In genomic region chr14:69768873-69769272, GRCh38 we compare ENCODE assay signal across 8 cellular contexts. TPM values are rescaled to one million over a fixed set of nuclear protein-coding genes. Genes with fewer than 3 reads are reported as not detected.
DNase-seq lines count a peak whose midpoint lies in the region; ATAC-seq and TF ChIP-seq lines count a peak whose summit lies in the region.

No MANE protein-coding gene starts in this region.

- H3K27ac ChIP-seq in IMR-90 (ENCODE audit: insufficient read depth, low read length) (no peak overlapping the region), mucosa of rectum (ENCODE audit: low read depth in 2 of 2, low read length in 2 of 2) (no peak overlapping the region)

- H3K9me1 ChIP-seq in IMR-90 (ENCODE audit: insufficient read depth, low read length) = peaks cover 13% of the 10 kb centered on the region

- TF ChIP-seq CTCF in AG04449 (IDR thresholded peaks at IDR 0.05; ENCODE audit: insufficient read depth, low read length, missing control alignments) = no peak
- no peak for TF ChIP-seq CTCF in IMR-90 (conservative IDR thresholded peaks at IDR 0.05; ENCODE audit: low read depth, low read length)
- TF ChIP-seq CTCF in chondrocyte (IDR thresholded peaks at IDR 0.05) = no peak

- no peak overlapping the region for H4K8ac ChIP-seq in IMR-90 (ENCODE audit: low read depth in 2 of 2, low read length in 2 of 2)

- H3K36me3 Mint-ChIP-seq in chondrocyte (ENCODE audit: low read depth) = peaks cover 51% of the 10 kb centered on the region

- TSS peak; percentile 33 for BruUV-seq in IMR-90 (replicated peaks; lab: Mats Ljungman, UMichigan)

- H4K91ac ChIP-seq in IMR-90 (ENCODE audit: insufficient read depth, low read depth, low read length) = no peak overlapping the region

- no peak overlapping the region for H4K5ac ChIP-seq in IMR-90 (ENCODE audit: low read depth, low read length)

- no peak overlapping the region for H2AK5ac ChIP-seq in IMR-90 (ENCODE audit: low read depth, low read length)

- TF ChIP-seq POLR2A in IMR-90 (IDR thresholded peaks at IDR 0.05; ENCODE audit: low read depth, low read length) = no peak; the same call in 1 of the 2 replicates

- DNase-seq in AG04449 (ENCODE audit: low read depth, low spot score) = no peak
- DNase-seq in IMR-90 = no peak
- DNase-seq in chondrocyte (ENCODE audit: low spot score) = no peak
- no peak for DNase-seq in DMS 273 (lab: John Stamatoyannopoulos, UW; ENCODE audit: unreplicated experiment)
- no peak for DNase-seq in GF-D8 (lab: John Stamatoyannopoulos, UW)

- peak overlapping the region; percentile 94; the same call in 1 of the 2 replicates for H3K4me2 ChIP-seq in IMR-90 (ENCODE audit: low read depth, low read length)

- H2AFZ ChIP-seq in IMR-90 (replicated peaks; ENCODE audit: low read length, poor library complexity) = no peak overlapping the region

- H3K9me3 Mint-ChIP-seq in chondrocyte (ENCODE audit: low read depth) = no peaks in the 10 kb centered on the region

- peaks cover 38 to 63% of the 10 kb centered on the region in 2 experiments for H3K79me1 ChIP-seq in IMR-90 (ENCODE audit: low read depth in 1 of 2, low read length in 2 of 2)

- H3K9me3 ChIP-seq in IMR-90 (ENCODE audit: control insufficient read depth, insufficient read depth, low read length) = no peaks in the 10 kb centered on the region
- H3K9me3 ChIP-seq in mucosa of rectum (ENCODE audit: control insufficient read depth in 2 of 2, low read length in 2 of 2) = no peaks in the 10 kb centered on the region

- dilution Hi-C loops in IMR-90 (cut with HindIII; ENCODE audit: low sequenced_read_pairs, unreplicated experiment) = no loop called here

- no peak for ATAC-seq in IMR-90 (ENCODE audit: low read depth)
- ATAC-seq in GM18511 (IDR thresholded peaks at IDR 0.05; ENCODE audit: unreplicated experiment) = no peak
- ATAC-seq in GM19463 (IDR thresholded peaks at IDR 0.05; ENCODE audit: unreplicated experiment) = no peak

- H3K4me1 ChIP-seq in IMR-90 (ENCODE audit: control insufficient read depth, insufficient read depth, low read length) = peaks cover 4% of the 10 kb centered on the region
- peaks cover 13 to 18% of the 10 kb centered on the region in 2 donors for H3K4me1 ChIP-seq in mucosa of rectum (ENCODE audit: control insufficient read depth in 2 of 2, insufficient read depth in 2 of 2, low read length in 2 of 2)

- H2AK9ac ChIP-seq in IMR-90 (replicated peaks; ENCODE audit: low read depth, low read length, poor library complexity) = no peak overlapping the region

- H3K4ac ChIP-seq in IMR-90 (ENCODE audit: low read depth, low read length) = no peak overlapping the region

- no peak overlapping the region for H3K56ac ChIP-seq in IMR-90 (ENCODE audit: extremely low read depth, insufficient read depth, low read length)

- H3K36me3 ChIP-seq in IMR-90 (ENCODE audit: control insufficient read depth, insufficient read depth, low read length) (peaks cover 44% of the 10 kb centered on the region), mucosa of rectum (ENCODE audit: control insufficient read depth in 2 of 2, insufficient read depth in 2 of 2, low read length in 2 of 2) (peaks cover 55 to 58% of the 10 kb centered on the region in 2 donors)

- WGBS in IMR-90 (ENCODE audit: extremely low coverage in 2 of 2, insufficient read length in 1 of 2), 2 experiments = 93% methylated on average over 3 of the region's 8 CpGs; no CpG with 5 or more reads in 1 of the 2 experiments

- no peak for TF ChIP-seq RAD21 in IMR-90 (IDR thresholded peaks at IDR 0.05; ENCODE audit: low read length)

- H3K4me3 ChIP-seq in AG04449 (ENCODE audit: low read depth, low read length) (peak overlapping the region; percentile 99), IMR-90 (ENCODE audit: insufficient read depth, low read depth, low read length) (no peak overlapping the region), mucosa of rectum (ENCODE audit: low read length in 2 of 2) (peak overlapping the region; percentile 93 to 99)

- peaks cover 46% of the 10 kb centered on the region for H3K4me1 Mint-ChIP-seq in chondrocyte (ENCODE audit: low read depth)

- H3K23ac ChIP-seq in IMR-90 (ENCODE audit: low read depth, low read length) = no peak overlapping the region

- in situ Hi-C loops in IMR-90 (cut with MboI; ENCODE audit: low sequenced_read_pairs) = no loop called here

- no peaks in the 10 kb centered on the region for H3K27me3 ChIP-seq in IMR-90 (ENCODE audit: control insufficient read depth, insufficient read depth, low read length)
- H3K27me3 ChIP-seq in mucosa of rectum (ENCODE audit: control insufficient read depth in 2 of 2, insufficient read depth in 2 of 2, low read length in 2 of 2) = no peaks in the 10 kb centered on the region

- no peak overlapping the region for H3K18ac ChIP-seq in IMR-90 (ENCODE audit: low read depth, low read length)

- H3K4me3 Mint-ChIP-seq in chondrocyte (ENCODE audit: unreplicated experiment) = peak overlapping the region; percentile 97

- no peak overlapping the region for H2BK15ac ChIP-seq in IMR-90 (ENCODE audit: low read depth, low read length)

- CTCF ChIA-PET in AG04449 (lab: Yijun Ruan, JAX) = interaction anchor here (1.8 kb wide), 1 partner anchor 184 kb away, joined by 4 read pairs; no protein-coding TSS in a partner anchor
- CTCF ChIA-PET in IMR-90 (lab: Yijun Ruan, JAX) = no interaction called here

- H2BK5ac ChIP-seq in IMR-90 (ENCODE audit: low read depth, low read length, poor library complexity, severe bottlenecking) = no peak overlapping the region

- H2BK20ac ChIP-seq in IMR-90 (ENCODE audit: low read depth, low read length) = no peak overlapping the region

- H3K27me3 Mint-ChIP-seq in chondrocyte (ENCODE audit: low read depth) = no peaks in the 10 kb centered on the region

- H3K9ac ChIP-seq in IMR-90 (ENCODE audit: low read depth, low read length) = no peak overlapping the region
- H3K9ac ChIP-seq in mucosa of rectum (ENCODE audit: low read depth in 1 of 2, low read length in 2 of 2) = no peak overlapping the region

- POLR2A ChIA-PET in AG04449 (lab: Yijun Ruan, JAX) = no interaction called here
- POLR2A ChIA-PET in IMR-90 (lab: Charles Lee; ENCODE audit: unreplicated experiment) = no interaction called here

- intact Hi-C loops in IMR-90 (cut with micrococcal nuclease) = no loop called here

- H2BK120ac ChIP-seq in IMR-90 (ENCODE audit: low read depth, low read length) = no peak overlapping the region

- H3K14ac ChIP-seq in IMR-90 (replicated peaks; ENCODE audit: low read depth, low read length) = no peak overlapping the region

- peaks cover 53% of the 10 kb centered on the region for H4K20me1 ChIP-seq in IMR-90 (ENCODE audit: insufficient read depth, low read length)

- peak overlapping the region; percentile 100 for H3K27ac Mint-ChIP-seq in chondrocyte (ENCODE audit: unreplicated experiment)

TF ChIP-seq in IMR-90, 13 proteins besides CTCF, POLR2A, EP300 and RAD21:
- TF ChIP-seq BHLHE40 (IDR thresholded peaks at IDR 0.05; ENCODE audit: low read depth, low read length) (no peak), NFE2L2 (IDR thresholded peaks at IDR 0.05; ENCODE audit: low read depth, low read length) (no peak)

RNA-seq across cellular contexts. Expression of gene SRSF5, which starts 1.9 kb away (rescaled TPM):
- total RNA-seq in IMR-90 (2012; rRNA removed) (29.4 and 96.9 TPM in 2 replicates), chondrocyte (147 to 193 TPM (median 163 TPM) in 3 replicates)
- 219 and 229 TPM in 2 replicates for polyA plus RNA-seq in IMR-90 (2012; rRNA removed)
- polyA plus RNA-seq in IMR-90 (2012; cell fraction: cytosol; rRNA removed) = 81.4 and 102 TPM in 2 replicates
- 215 and 1,047 TPM in 2 replicates for polyA plus RNA-seq in IMR-90 (2012; cell fraction: nucleus; rRNA removed; ENCODE audit: low replicate concordance)

RNA-seq across cellular contexts. Expression of gene SLC10A1, which starts 28.2 kb away (rescaled TPM):
- not detected in 2 replicates for total RNA-seq in IMR-90 (2012; rRNA removed)
- polyA plus RNA-seq in IMR-90 (2012; rRNA removed) = 0.03 TPM in 1 of 2 replicates, not detected in the other
- not detected in 2 replicates for polyA plus RNA-seq in IMR-90 (2012; cell fraction: cytosol; rRNA removed)
- not detected in 2 replicates for polyA plus RNA-seq in IMR-90 (2012; cell fraction: nucleus; rRNA removed; ENCODE audit: low replicate concordance)
- total RNA-seq in chondrocyte = not detected in 3 replicates
